In genomic region chr4:26410385-26411293, GRCh38 we compare ENCODE assay signal across 8 cellular contexts.
DNase-seq lines count a peak whose midpoint lies in the region; ATAC-seq and TF ChIP-seq lines count a peak whose summit lies in the region.

No MANE protein-coding gene starts in this region.

- peak; percentile 85 for TF ChIP-seq CTCF in activated CD8-positive, alpha-beta T cell treated with anti-CD3 and anti-CD28 coated beads for 36 hours (IDR thresholded peaks at IDR 0.05)
- peak; percentile 46 to 73 (median 64) for TF ChIP-seq CTCF in sigmoid colon (IDR thresholded peaks at IDR 0.05)

- peaks cover 0 to 60% (median 21%) of the 10 kb centered on the region in 4 donors for H3K4me1 ChIP-seq in sigmoid colon

- H3K36me3 Mint-ChIP-seq in activated CD8-positive, alpha-beta T cell treated with anti-CD3 and anti-CD28 coated beads for 36 hours (ENCODE audit: low read depth): peaks cover 40% of the 10 kb centered on the region

- CTCF ChIA-PET in activated CD8-positive, alpha-beta T cell treated with anti-CD3 and anti-CD28 coated beads for 36 hours (lab: Charles Lee): interaction anchor here (0.7 to 8.9 kb wide), 36 partner anchors 9 to 447 kb away, joined by 3 to 116 read pairs (median 3); partner anchors contain the start of gene RBPJ

- no peaks in the 10 kb centered on the region for H3K27me3 Mint-ChIP-seq in activated CD8-positive, alpha-beta T cell treated with anti-CD3 and anti-CD28 coated beads for 36 hours

- 4% methylated on average over 2 of the region's 2 CpGs for WGBS in sigmoid colon, 2 donors

- H3K9me3 ChIP-seq in sigmoid colon: peaks cover 0 to 3% (median 1%) of the 10 kb centered on the region in 4 donors

- no peak for TF ChIP-seq POLR2A in sigmoid colon (IDR thresholded peaks at IDR 0.05)

- ATAC-seq in HG02852 (IDR thresholded peaks at IDR 0.05; ENCODE audit: unreplicated experiment): peak; percentile 74
- peak; percentile 61 for ATAC-seq in activated CD8-positive, alpha-beta T cell treated with anti-CD3 and anti-CD28 coated beads for 36 hours
- ATAC-seq in left cardiac atrium: peak; percentile 31 to 51

- H3K27ac Mint-ChIP-seq in activated CD8-positive, alpha-beta T cell treated with anti-CD3 and anti-CD28 coated beads for 36 hours: no peak overlapping the region

- intact Hi-C loops in activated CD8-positive, alpha-beta T cell treated with anti-CD3 and anti-CD28 coated beads for 36 hours (cut with micrococcal nuclease): loop anchor here (1.0 kb wide), 2 partner anchors 80 to 382 kb away; no protein-coding TSS in a partner anchor
- intact Hi-C loops in left cardiac atrium (cut with DNase I) (loop anchor here in 1 of 2 donors (2.0 to 5.0 kb wide), 4 partner anchors 80 to 483 kb away; no protein-coding TSS in a partner anchor), sigmoid colon (cut with DNase I) (loop anchor here (2.0 to 10.0 kb wide), 6 partner anchors 80 to 594 kb away; no protein-coding TSS in a partner anchor)

- H3K27ac ChIP-seq in sigmoid colon: no peak overlapping the region

- H3K27me3 ChIP-seq in sigmoid colon: no peaks in the 10 kb centered on the region

- POLR2A ChIA-PET in activated CD8-positive, alpha-beta T cell treated with anti-CD3 and anti-CD28 coated beads for 36 hours (lab: Charles Lee): interaction anchor here (1.4 kb wide), 1 partner anchor 84 kb away, joined by 3 read pairs; no protein-coding TSS in a partner anchor

- peaks cover 0 to 21% (median 12%) of the 10 kb centered on the region in 4 donors for H3K36me3 ChIP-seq in sigmoid colon

- H3K4me1 Mint-ChIP-seq in activated CD8-positive, alpha-beta T cell treated with anti-CD3 and anti-CD28 coated beads for 36 hours (ENCODE audit: low read depth): peaks cover 7% of the 10 kb centered on the region

- no peak for TF ChIP-seq EP300 in sigmoid colon (IDR thresholded peaks at IDR 0.05)

- H3K4me3 Mint-ChIP-seq in activated CD8-positive, alpha-beta T cell treated with anti-CD3 and anti-CD28 coated beads for 36 hours: no peak overlapping the region

- peaks cover 8% of the 10 kb centered on the region for H3K9me3 Mint-ChIP-seq in activated CD8-positive, alpha-beta T cell treated with anti-CD3 and anti-CD28 coated beads for 36 hours

- H3K4me3 ChIP-seq in sigmoid colon: no peak overlapping the region

- DNase-seq in AG08396 (ENCODE audit: low spot score) (peak; percentile 11), GM03348 (ENCODE audit: low spot score) (peak; percentile 60), NCI-H2196 treated with DMSO at 0.1 percent for 48 hours (lab: John Stamatoyannopoulos, UW; ENCODE audit: unreplicated experiment) (peak; percentile 28), left cardiac atrium (no peak), sigmoid colon (no peak), NCI-H226 (no peak)
- peak; percentile 33 for DNase-seq in activated CD8-positive, alpha-beta T cell treated with anti-CD3 and anti-CD28 coated beads for 36 hours

Comparison
In these comparisons a context has a peak if more than half of its experiments do, and no peak if none do; other contexts are left out.
1. DNase-seq: peak in AG08396 (single experiment), GM03348 (single experiment), NCI-H2196 treated with DMSO at 0.1 percent for 48 hours (single experiment) and activated CD8-positive, alpha-beta T cell treated with anti-CD3 and anti-CD28 coated beads for 36 hours (single experiment); none in left cardiac atrium (single experiment), sigmoid colon (single experiment) and NCI-H226 (single experiment).
2. Peak in every context shown above with its lines, with median percentiles within 50 percentile points of each other: ATAC-seq.